19 cellular contexts compared by ENCODE assay signal in genomic region chr9:2122299-2122698, GRCh38.
DNase-seq lines count a peak whose midpoint lies in the region; ATAC-seq and TF ChIP-seq lines count a peak whose summit lies in the region.
"Had no signal": no experiment of that assay in that cellular context is flagged by ENCODE, and none has a peak within 500 bp of the region (broad histone marks: within the 10 kb centered on the region; RNA-seq: fewer than 3 reads in every experiment).

No MANE protein-coding gene starts in this region.

- H3K27ac ChIP-seq in psoas muscle (peak overlapping the region; percentile 24), body of pancreas (no peak overlapping the region)
- no peak overlapping the region for H3K27ac ChIP-seq in CD8-positive, alpha-beta T cell (ENCODE audit: low read depth, low read length)
- H3K27ac ChIP-seq: BLaER1, C4-2B had no signal

- no peaks in the 10 kb centered on the region for H3K27me3 Mint-ChIP-seq in central memory CD8-positive, alpha-beta T cell
- H3K27me3 Mint-ChIP-seq in stimulated activated naive B cell treated with anti-CD40 and anti-IgM and Interleukin-4, amounts not matched to agents 10 μg/mL and 1 μg/mL and 100 μg/mL, for 72 hours = no peaks in the 10 kb centered on the region
- no peaks in the 10 kb centered on the region for H3K27me3 Mint-ChIP-seq in CD8-positive, alpha-beta T cell (ENCODE audit: low read depth)
- H3K27me3 Mint-ChIP-seq: B cell; CD4-positive, CD25-positive, alpha-beta regulatory T cell had no signal

- no peak for TF ChIP-seq POLR2A in body of pancreas (IDR thresholded peaks at IDR 0.05)

- no peak overlapping the region for H3K4me3 ChIP-seq in psoas muscle
- H3K4me3 ChIP-seq in CD8-positive, alpha-beta T cell (ENCODE audit: low read depth, low read length) = no peak overlapping the region
- H3K4me3 ChIP-seq in body of pancreas = no peak overlapping the region
- H3K4me3 ChIP-seq: BLaER1, HAP-1 had no signal

- 52 to 66% (median 57%) methylated on average over 3 of the region's 3 CpGs for WGBS in psoas muscle, 3 donors
- WGBS in body of pancreas, 2 donors = 75 to 96% methylated on average over 3 of the region's 3 CpGs

- peaks cover 44% of the 10 kb centered on the region for H3K4me1 Mint-ChIP-seq in central memory CD8-positive, alpha-beta T cell
- peaks cover 12 to 38% of the 10 kb centered on the region in 2 donors for H3K4me1 Mint-ChIP-seq in stimulated activated naive B cell treated with anti-CD40 and anti-IgM and Interleukin-4, amounts not matched to agents 10 μg/mL and 1 μg/mL and 100 μg/mL, for 72 hours
- peaks cover 33% of the 10 kb centered on the region for H3K4me1 Mint-ChIP-seq in CD8-positive, alpha-beta T cell (ENCODE audit: low read depth)

- POLR2A ChIA-PET in CD8-positive, alpha-beta T cell (lab: Charles Lee) = no interaction called here

- peaks cover 52% of the 10 kb centered on the region for H3K36me3 Mint-ChIP-seq in central memory CD8-positive, alpha-beta T cell (ENCODE audit: insufficient read depth)
- H3K36me3 Mint-ChIP-seq in stimulated activated naive B cell treated with anti-CD40 and anti-IgM and Interleukin-4, amounts not matched to agents 10 μg/mL and 1 μg/mL and 100 μg/mL, for 72 hours = peaks cover 34 to 65% of the 10 kb centered on the region in 2 donors
- H3K36me3 Mint-ChIP-seq in CD8-positive, alpha-beta T cell = peaks cover 93% of the 10 kb centered on the region

- peak overlapping the region; percentile 69 for H3K27ac Mint-ChIP-seq in central memory CD8-positive, alpha-beta T cell (ENCODE audit: low read depth)
- peak overlapping the region; percentile 22 for H3K27ac Mint-ChIP-seq in stimulated activated naive B cell treated with anti-CD40 and anti-IgM and Interleukin-4, amounts not matched to agents 10 μg/mL and 1 μg/mL and 100 μg/mL, for 72 hours
- no peak overlapping the region for H3K27ac Mint-ChIP-seq in CD8-positive, alpha-beta T cell
- H3K27ac Mint-ChIP-seq: B cell, HFFc6 had no signal

- intact Hi-C loops in psoas muscle (cut with DNase I) = loop anchor here in 1 of 2 donors (10.0 kb wide), 1 partner anchor 613 kb away; no protein-coding TSS in a partner anchor
- intact Hi-C loops in CD8-positive, alpha-beta T cell (cut with DNase I, micrococcal nuclease) = no loop called here
- intact Hi-C loops in body of pancreas (cut with DNase I) = no loop called here

- TF ChIP-seq CTCF in psoas muscle (IDR thresholded peaks at IDR 0.05) (no peak), body of pancreas (IDR thresholded peaks at IDR 0.05) (no peak)
- TF ChIP-seq CTCF in CD8-positive, alpha-beta T cell (IDR thresholded peaks at IDR 0.05) = no peak

- H3K4me1 ChIP-seq in psoas muscle = peaks cover 34% of the 10 kb centered on the region
- H3K4me1 ChIP-seq in CD8-positive, alpha-beta T cell (ENCODE audit: insufficient read depth, low read length) = peaks cover 18% of the 10 kb centered on the region
- H3K4me1 ChIP-seq in body of pancreas = peaks cover 19% of the 10 kb centered on the region
- H3K4me1 ChIP-seq: HAP-1 had no signal

- peaks cover 5 to 63% of the 10 kb centered on the region in 2 donors for H3K36me3 ChIP-seq in psoas muscle (ENCODE audit: insufficient read depth in 1 of 2, low read depth in 1 of 2)
- H3K36me3 ChIP-seq in CD8-positive, alpha-beta T cell (ENCODE audit: insufficient read depth, low read length) = peaks cover 30% of the 10 kb centered on the region
- peaks cover 0 to 21% of the 10 kb centered on the region in 2 donors for H3K36me3 ChIP-seq in body of pancreas (replicated peaks in 1 of 2; ENCODE audit: insufficient read depth in 1 of 2, low read depth in 2 of 2)
- H3K36me3 ChIP-seq: HAP-1 had no signal

- H3K4me3 Mint-ChIP-seq in central memory CD8-positive, alpha-beta T cell = no peak overlapping the region
- H3K4me3 Mint-ChIP-seq in stimulated activated naive B cell treated with anti-CD40 and anti-IgM and Interleukin-4, amounts not matched to agents 10 μg/mL and 1 μg/mL and 100 μg/mL, for 72 hours = no peak overlapping the region
- no peak overlapping the region for H3K4me3 Mint-ChIP-seq in CD8-positive, alpha-beta T cell
- H3K4me3 Mint-ChIP-seq: B cell; CD4-positive, CD25-positive, alpha-beta regulatory T cell; HFFc6 had no signal

- no peak for ATAC-seq in central memory CD8-positive, alpha-beta T cell (replicated peaks; ENCODE audit: extremely low read depth, poor library complexity, severe bottlenecking)
- peak; percentile 81 to 88 (median 84) for ATAC-seq in psoas muscle
- no peak for ATAC-seq in stimulated activated naive B cell treated with anti-CD40 and anti-IgM and Interleukin-4, amounts not matched to agents 10 μg/mL and 1 μg/mL and 100 μg/mL, for 72 hours (replicated peaks)
- no peak for ATAC-seq in GM21825 (IDR thresholded peaks at IDR 0.05; ENCODE audit: unreplicated experiment)
- no peak for ATAC-seq in CD8-positive, alpha-beta T cell
- ATAC-seq in body of pancreas = no peak

- H3K9me3 Mint-ChIP-seq in central memory CD8-positive, alpha-beta T cell = no peaks in the 10 kb centered on the region
- H3K9me3 Mint-ChIP-seq in stimulated activated naive B cell treated with anti-CD40 and anti-IgM and Interleukin-4, amounts not matched to agents 10 μg/mL and 1 μg/mL and 100 μg/mL, for 72 hours = no peaks in the 10 kb centered on the region
- H3K9me3 Mint-ChIP-seq in CD8-positive, alpha-beta T cell = no peaks in the 10 kb centered on the region
- H3K9me3 Mint-ChIP-seq: CD4-positive, CD25-positive, alpha-beta regulatory T cell; HFFc6 had no signal

- no peaks in the 10 kb centered on the region for H3K27me3 ChIP-seq in psoas muscle (ENCODE audit: insufficient read depth in 3 of 3, low read length in 2 of 3)
- no peaks in the 10 kb centered on the region for H3K27me3 ChIP-seq in CD8-positive, alpha-beta T cell (ENCODE audit: insufficient read depth, low read length)
- no peaks in the 10 kb centered on the region for H3K27me3 ChIP-seq in body of pancreas
- H3K27me3 ChIP-seq: BLaER1 had no signal

- CTCF ChIA-PET in CD8-positive, alpha-beta T cell (lab: Charles Lee) = no interaction called here

- no peak for DNase-seq in central memory CD8-positive, alpha-beta T cell (ENCODE audit: low spot score in 2 of 2)
- no peak for DNase-seq in psoas muscle
- DNase-seq in stimulated activated naive B cell treated with anti-CD40 and anti-IgM and Interleukin-4, amounts not matched to agents 10 μg/mL and 1 μg/mL and 100 μg/mL, for 72 hours = no peak
- no peak for DNase-seq in CD8-positive, alpha-beta T cell
- DNase-seq in activated T-cell treated with anti-CD3 and anti-CD28 coated beads for 4 hours = no peak
- DNase-seq in body of pancreas = no peak
- DNase-seq: Calu3; CD4-positive, CD25-positive, alpha-beta regulatory T cell; COR-L47; DMS53; DMS79 treated with DMSO at 0.1 percent for 48 hours; GF-D8; GOT3; HFFc6 had no signal

- H3K9me3 ChIP-seq in psoas muscle (no peaks in the 10 kb centered on the region), body of pancreas (no peaks in the 10 kb centered on the region)
- H3K9me3 ChIP-seq in CD8-positive, alpha-beta T cell (ENCODE audit: low read length) = no peaks in the 10 kb centered on the region
- H3K9me3 ChIP-seq: HAP-1 had no signal

Comparison
In these comparisons a context has a peak if more than half of its experiments do, and no peak if none do; other contexts are left out.
1. ATAC-seq: peak in psoas muscle (4 of 4); none in central memory CD8-positive, alpha-beta T cell (single experiment), stimulated activated naive B cell treated with anti-CD40 and anti-IgM and Interleukin-4, amounts not matched to agents 10 μg/mL and 1 μg/mL and 100 μg/mL, for 72 hours (0 of 2), GM21825 (single experiment), CD8-positive, alpha-beta T cell (single experiment) and body of pancreas (single experiment).